In genomic region chr5:178193251-178193809, GRCh38 we compare ENCODE assay signal across 20 cellular contexts. TPM values are rescaled to one million over a fixed set of nuclear protein-coding genes. Genes with fewer than 3 reads are reported as not detected.
DNase-seq lines count a peak whose midpoint lies in the region; ATAC-seq and TF ChIP-seq lines count a peak whose summit lies in the region.
"Had no signal": no experiment of that assay in that cellular context is flagged by ENCODE, and none has a peak within 500 bp of the region (broad histone marks: within the 10 kb centered on the region; RNA-seq: fewer than 3 reads in every experiment).

No MANE protein-coding gene starts in this region.

- H3K36me3 ChIP-seq in BLaER1 treated with 17β-estradiol and CSF1 and Interleukin-3, amounts not matched to agents 10 nM and 100 nM: no peaks in the 10 kb centered on the region
- H3K36me3 ChIP-seq in CD8-positive, alpha-beta memory T cell (ENCODE audit: insufficient read depth, low read length): no peaks in the 10 kb centered on the region
- H3K36me3 ChIP-seq in RWPE2 (ENCODE audit: low read depth): no peaks in the 10 kb centered on the region
- H3K36me3 ChIP-seq: HAP-1 had no signal

- CTCF ChIA-PET in CD8-positive, alpha-beta memory T cell (lab: Charles Lee): no interaction called here

- H3K9ac ChIP-seq in BLaER1 treated with 17β-estradiol and CSF1 and Interleukin-3, amounts not matched to agents 10 nM and 100 nM: peak overlapping the region in 4 of 11 experiments; percentile 15 to 41 (median 38); a peak in 4 of 22 replicates

- H3K27me3 Mint-ChIP-seq in CD8-positive, alpha-beta memory T cell: peaks cover 2 to 7% of the 10 kb centered on the region in 2 donors
- H3K27me3 Mint-ChIP-seq in glutamatergic neuron (ENCODE audit: unreplicated experiment) (peaks cover 3% of the 10 kb centered on the region), CD14-positive monocyte (ENCODE audit: low read depth in 3 of 3) (peaks cover 2 to 13% (median 8%) of the 10 kb centered on the region in 3 donors)

- H3K4me3 ChIP-seq in BLaER1 treated with 17β-estradiol and CSF1 and Interleukin-3, amounts not matched to agents 10 nM and 100 nM: no peak overlapping the region
- no peak overlapping the region for H3K4me3 ChIP-seq in CD8-positive, alpha-beta memory T cell (ENCODE audit: low read length)
- H3K4me3 ChIP-seq in RWPE2 (ENCODE audit: severe bottlenecking): no peak overlapping the region
- H3K4me3 ChIP-seq: GM12878, HAP-1 had no signal

- no peaks in the 10 kb centered on the region for H3K9me3 ChIP-seq in BLaER1 treated with 17β-estradiol and CSF1 and Interleukin-3, amounts not matched to agents 10 nM and 100 nM (replicated peaks in 1 of 11)
- no peaks in the 10 kb centered on the region for H3K9me3 ChIP-seq in CD8-positive, alpha-beta memory T cell (ENCODE audit: low read length)
- H3K9me3 ChIP-seq in RWPE2 (ENCODE audit: severe bottlenecking): no peaks in the 10 kb centered on the region
- H3K9me3 ChIP-seq: HAP-1 had no signal

- peak in 1 of 5 donors; percentile 18 for DNase-seq in CD8-positive, alpha-beta memory T cell
- DNase-seq in RWPE2 (ENCODE audit: low spot score): peak; percentile 65
- no peak for DNase-seq in glutamatergic neuron
- DNase-seq in SIG-M5 treated with dmso at 0.1 percent for 504 hours (lab: John Stamatoyannopoulos, UW; ENCODE audit: unreplicated experiment): no peak
- DNase-seq in CD14-positive monocyte (ENCODE audit: low spot score): no peak
- no peak for DNase-seq in H4 (ENCODE audit: low spot score)
- no peak for DNase-seq in GDM1 (lab: John Stamatoyannopoulos, UW)
- DNase-seq: C1 segment of cervical spinal cord, DMS53, NCI-H1436, NCI-H2081 treated with DMSO at 0.1 percent for 48 hours, NCI-H2227 treated with DMSO at 0.1 percent for 48 hours, NCI-H69, SHP77 treated with DMSO at 0.1 percent for 48 hours had no signal

- H3K36me3 Mint-ChIP-seq in CD8-positive, alpha-beta memory T cell: no peaks in the 10 kb centered on the region
- H3K36me3 Mint-ChIP-seq in glutamatergic neuron (ENCODE audit: unreplicated experiment) (peaks cover 4% of the 10 kb centered on the region), CD14-positive monocyte (no peaks in the 10 kb centered on the region)

- ATAC-seq in RWPE2 (ENCODE audit: low read depth): no peak
- ATAC-seq: Panc1 had no signal

- H3K4me1 ChIP-seq in BLaER1 treated with 17β-estradiol and CSF1 and Interleukin-3, amounts not matched to agents 10 nM and 100 nM: peaks cover 15 to 21% (median 17%) of the 10 kb centered on the region in 10 experiments
- peaks cover 18% of the 10 kb centered on the region for H3K4me1 ChIP-seq in CD8-positive, alpha-beta memory T cell (ENCODE audit: insufficient read depth, low read length)
- H3K4me1 ChIP-seq in RWPE2 (ENCODE audit: insufficient read depth, poor library complexity, severe bottlenecking): peaks cover 8% of the 10 kb centered on the region
- H3K4me1 ChIP-seq: HAP-1 had no signal

- peak overlapping the region; percentile 10 to 90 (median 62) for H3K27ac Mint-ChIP-seq in CD8-positive, alpha-beta memory T cell
- H3K27ac Mint-ChIP-seq in glutamatergic neuron (ENCODE audit: unreplicated experiment) (peak overlapping the region; percentile 3), CD14-positive monocyte (no peak overlapping the region)

- peaks cover 22 to 27% (median 24%) of the 10 kb centered on the region in 3 donors for H3K4me1 Mint-ChIP-seq in CD8-positive, alpha-beta memory T cell
- no peaks in the 10 kb centered on the region for H3K4me1 Mint-ChIP-seq in glutamatergic neuron (ENCODE audit: low read depth, unreplicated experiment)
- H3K4me1 Mint-ChIP-seq in CD14-positive monocyte: peaks cover 17% of the 10 kb centered on the region

- POLR2A ChIA-PET in CD8-positive, alpha-beta memory T cell (lab: Charles Lee): no interaction called here

- no peaks in the 10 kb centered on the region for H3K27me3 ChIP-seq in BLaER1 treated with 17β-estradiol and CSF1 and Interleukin-3, amounts not matched to agents 10 nM and 100 nM
- H3K27me3 ChIP-seq in CD8-positive, alpha-beta memory T cell (ENCODE audit: insufficient read depth, low read length, poor library complexity, severe bottlenecking): no peaks in the 10 kb centered on the region
- H3K27me3 ChIP-seq in RWPE2 (ENCODE audit: insufficient read depth, poor library complexity, severe bottlenecking): no peaks in the 10 kb centered on the region

- H3K27ac ChIP-seq in BLaER1 treated with 17β-estradiol and CSF1 and Interleukin-3, amounts not matched to agents 10 nM and 100 nM: peak overlapping the region in 2 of 11 experiments; percentile 4 to 7; a peak in 2 of 22 replicates
- H3K27ac ChIP-seq in CD8-positive, alpha-beta memory T cell (ENCODE audit: low read depth, low read length): no peak overlapping the region
- no peak overlapping the region for H3K27ac ChIP-seq in RWPE2 (ENCODE audit: poor library complexity, severe bottlenecking)

- peaks cover 0 to 3% (median 0%) of the 10 kb centered on the region in 5 donors for H3K9me3 Mint-ChIP-seq in CD8-positive, alpha-beta memory T cell
- H3K9me3 Mint-ChIP-seq in glutamatergic neuron (ENCODE audit: unreplicated experiment) (peaks cover 4% of the 10 kb centered on the region), CD14-positive monocyte (peaks cover 0 to 4% (median 2%) of the 10 kb centered on the region in 7 donors)

- H4K20me1 ChIP-seq in BLaER1 treated with 17β-estradiol and CSF1 and Interleukin-3, amounts not matched to agents 10 nM and 100 nM: no peaks in the 10 kb centered on the region

- TF ChIP-seq CTCF in RWPE2 (IDR thresholded peaks at IDR 0.05; ENCODE audit: poor library complexity, severe bottlenecking): no peak
- TF ChIP-seq CTCF in glutamatergic neuron (IDR thresholded peaks at IDR 0.05; ENCODE audit: partially characterized antibody, unreplicated experiment): no peak
- TF ChIP-seq CTCF in CD14-positive monocyte (IDR thresholded peaks at IDR 0.05): no peak

- H3K4me3 Mint-ChIP-seq in CD8-positive, alpha-beta memory T cell: peak overlapping the region; percentile 24 to 78 (median 57)
- no peak overlapping the region for H3K4me3 Mint-ChIP-seq in glutamatergic neuron (ENCODE audit: unreplicated experiment)
- peak overlapping the region in 1 of 2 donors; percentile 6 for H3K4me3 Mint-ChIP-seq in CD14-positive monocyte

- peak overlapping the region; percentile 57 to 90 (median 81) for H3K4me2 ChIP-seq in BLaER1 treated with 17β-estradiol and CSF1 and Interleukin-3, amounts not matched to agents 10 nM and 100 nM

- intact Hi-C loops in CD14-positive monocyte (cut with micrococcal nuclease): no loop called here

RNA-seq across cellular contexts. Expression of gene GMCL2, which starts 6.2 kb away (rescaled TPM):
- not detected for total RNA-seq in CD8-positive, alpha-beta memory T cell
- polyA plus RNA-seq in CD8-positive, alpha-beta memory T cell: not detected
- total RNA-seq in glutamatergic neuron (ENCODE audit: unreplicated experiment): not detected
- polyA plus RNA-seq in CD14-positive monocyte: not detected
- total RNA-seq in H4 (2014; rRNA removed; shearing (Covaris generic)): not detected in 2 replicates
- total RNA-seq: GM12878, HepG2, LHCN-M2 had no signal

RNA-seq across cellular contexts. Expression of gene HNRNPAB, which starts 11.0 kb away (rescaled TPM):
- 100 to 1,000 TPM; 672 to 673 TPM for total RNA-seq in CD8-positive, alpha-beta memory T cell
- 80.5 TPM for polyA plus RNA-seq in CD8-positive, alpha-beta memory T cell
- total RNA-seq in glutamatergic neuron (ENCODE audit: unreplicated experiment): 281 TPM
- 10 to 100 TPM; 54.2 to 59.4 TPM for polyA plus RNA-seq in CD14-positive monocyte
- 138 and 184 TPM in 2 replicates for total RNA-seq in H4 (2014; rRNA removed; shearing (Covaris generic))

RNA-seq across cellular contexts. Expression of gene PHYKPL, which starts 39.3 kb away (rescaled TPM):
- 10 to 100 TPM; 57.8 to 61.1 TPM for total RNA-seq in CD8-positive, alpha-beta memory T cell
- polyA plus RNA-seq in CD8-positive, alpha-beta memory T cell: 41.6 TPM
- total RNA-seq in glutamatergic neuron (ENCODE audit: unreplicated experiment): 89.7 TPM
- polyA plus RNA-seq in CD14-positive monocyte: 10 to 100 TPM; 39.2 to 43.0 TPM
- 14.4 and 16.3 TPM in 2 replicates for total RNA-seq in H4 (2014; rRNA removed; shearing (Covaris generic))

RNA-seq across cellular contexts. Expression of gene NHP2, which starts 39.6 kb away (rescaled TPM):
- total RNA-seq in CD8-positive, alpha-beta memory T cell: 100 to 1,000 TPM; 298 to 311 TPM
- polyA plus RNA-seq in CD8-positive, alpha-beta memory T cell: 219 TPM
- 128 TPM for total RNA-seq in glutamatergic neuron (ENCODE audit: unreplicated experiment)
- 100 to 1,000 TPM; 108 to 139 TPM for polyA plus RNA-seq in CD14-positive monocyte
- 561 and 591 TPM in 2 replicates for total RNA-seq in H4 (2014; rRNA removed; shearing (Covaris generic))

Comparison
In these comparisons a context has a peak if more than half of its experiments do, and no peak if none do; other contexts are left out.
1. H3K27ac Mint-ChIP-seq: peak in CD8-positive, alpha-beta memory T cell (8 of 8) and glutamatergic neuron (single experiment); none in CD14-positive monocyte (0 of 7).